In the genomic region with DNA sequence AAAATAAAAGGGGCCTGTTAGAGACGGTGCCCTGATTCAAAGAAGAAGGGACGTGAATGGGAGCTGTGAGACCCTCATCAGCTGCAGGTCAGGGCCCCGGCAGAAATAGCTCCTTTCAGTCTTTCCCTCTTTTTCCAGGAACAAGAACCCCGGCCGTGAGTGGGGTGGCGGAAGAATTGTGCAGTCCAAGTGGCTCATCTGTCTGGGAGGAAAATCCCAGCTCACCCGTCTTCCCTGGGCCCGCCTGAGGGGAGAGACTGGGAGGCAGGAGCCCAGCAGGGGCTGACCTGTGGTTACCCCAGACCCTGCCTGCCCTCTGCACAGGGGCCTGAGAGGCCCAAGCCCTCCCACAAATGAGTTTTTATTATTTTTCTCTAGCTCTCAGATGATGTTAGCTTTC, we compare ENCODE assay signal across 18 cellular contexts. TPM values are rescaled to one million over a fixed set of nuclear protein-coding genes. Genes with fewer than 3 reads are reported as not detected.
DNase-seq lines count a peak whose midpoint lies in the region; ATAC-seq and TF ChIP-seq lines count a peak whose summit lies in the region.
"Had no signal": no experiment of that assay in that cellular context is flagged by ENCODE, and none has a peak within 500 bp of the region (broad histone marks: within the 10 kb centered on the region; RNA-seq: fewer than 3 reads in every experiment).

No MANE protein-coding gene starts in this region.

- H3F3A ChIP-seq in neural progenitor cell (ENCODE audit: low read depth): peaks cover 8% of the 10 kb centered on the region

- 79 to 81% methylated on average over 8 of the region's 8 CpGs for WGBS in heart right ventricle, 2 donors

- H3K27me3 ChIP-seq in heart right ventricle: no peaks in the 10 kb centered on the region
- H3K27me3 ChIP-seq in neural progenitor cell: no peaks in the 10 kb centered on the region
- H3K27me3 ChIP-seq in vagina: no peaks in the 10 kb centered on the region

- peak overlapping the region; percentile 77 for H3K27ac Mint-ChIP-seq in neural progenitor cell

- no peaks in the 10 kb centered on the region for H4K20me1 ChIP-seq in neural progenitor cell (ENCODE audit: low read depth)

- ATAC-seq in Right ventricle myocardium superior (ENCODE audit: poor library complexity) (no peak), heart right ventricle (no peak), HG03565 (IDR thresholded peaks at IDR 0.05; ENCODE audit: unreplicated experiment) (no peak)

- H3K27ac ChIP-seq in heart right ventricle (no peak overlapping the region), neural progenitor cell (no peak overlapping the region), vagina (peak overlapping the region; percentile 6)
- H3K27ac ChIP-seq: RWPE1 had no signal

- no peak for TF ChIP-seq POLR2A in vagina (IDR thresholded peaks at IDR 0.05)

- no peak overlapping the region for H3K4me3 Mint-ChIP-seq in neural progenitor cell

- H3K79me2 ChIP-seq in neural progenitor cell (ENCODE audit: low read depth): no peaks in the 10 kb centered on the region

- H3K4me1 ChIP-seq in heart right ventricle (peaks cover 0 to 46% (median 23%) of the 10 kb centered on the region in 9 donors), neural progenitor cell (peaks cover 16% of the 10 kb centered on the region), vagina (peaks cover 9% of the 10 kb centered on the region)

- H3K9me3 Mint-ChIP-seq in neural progenitor cell: no peaks in the 10 kb centered on the region

- peak overlapping the region; percentile 7 for H3K4me2 ChIP-seq in neural progenitor cell

- H3K9me3 ChIP-seq in heart right ventricle (no peaks in the 10 kb centered on the region), neural progenitor cell (ENCODE audit: low read depth) (no peaks in the 10 kb centered on the region), vagina (no peaks in the 10 kb centered on the region)

- no peak overlapping the region for H2AFZ ChIP-seq in neural progenitor cell (replicated peaks)

- peaks cover 41% of the 10 kb centered on the region for H3K4me1 Mint-ChIP-seq in neural progenitor cell

- TF ChIP-seq CTCF in heart right ventricle (IDR thresholded peaks at IDR 0.05) (no peak), fibroblast of mammary gland (conservative IDR thresholded peaks at IDR 0.05; ENCODE audit: control insufficient read depth, insufficient read depth, low read depth, low read length) (no peak), neural progenitor cell (IDR thresholded peaks at IDR 0.05) (no peak), vagina (IDR thresholded peaks at IDR 0.05) (no peak)

- no peaks in the 10 kb centered on the region for H3K36me3 Mint-ChIP-seq in neural progenitor cell

- no peak overlapping the region for H3K9ac ChIP-seq in neural progenitor cell

- peaks cover 3% of the 10 kb centered on the region for H3K27me3 Mint-ChIP-seq in neural progenitor cell (ENCODE audit: insufficient read depth, low read depth)

- peak; percentile 34 for DNase-seq in Right ventricle myocardium superior
- DNase-seq in heart right ventricle: no peak
- peak; percentile 3 for DNase-seq in fibroblast of mammary gland (ENCODE audit: low read depth)
- DNase-seq in neural progenitor cell (ENCODE audit: low spot score): peak; percentile 24
- no peak for DNase-seq in vagina (ENCODE audit: extremely low spot score in 2 of 2)
- no peak for DNase-seq in NCI-H524 (lab: John Stamatoyannopoulos, UW)
- DNase-seq in DMS153 (lab: John Stamatoyannopoulos, UW): no peak
- DNase-seq: C1 segment of cervical spinal cord, HCEC 1CT, MV-4-11, NCI-H1436, NCI-H2029 treated with DMSO at 0.1 percent for 48 hours, NCI-H2227 treated with DMSO at 0.1 percent for 48 hours, NCI-H526, OCI-M1 had no signal

- peaks cover 0 to 26% (median 0%) of the 10 kb centered on the region in 9 donors for H3K36me3 ChIP-seq in heart right ventricle
- no peaks in the 10 kb centered on the region for H3K36me3 ChIP-seq in neural progenitor cell
- no peaks in the 10 kb centered on the region for H3K36me3 ChIP-seq in vagina

- intact Hi-C loops in Right ventricle myocardium superior (cut with DNase I): no loop called here
- intact Hi-C loops in heart right ventricle (cut with DNase I): no loop called here
- intact Hi-C loops in vagina (cut with DNase I): no loop called here

- H3K4me3 ChIP-seq in heart right ventricle (no peak overlapping the region), fibroblast of mammary gland (ENCODE audit: control insufficient read depth, low read depth, low read length) (no peak overlapping the region), neural progenitor cell (no peak overlapping the region), vagina (no peak overlapping the region)

RNA-seq across cellular contexts. Expression of a gene that starts 24.8 kb away (rescaled TPM):
- 19.5 TPM for total RNA-seq in Right ventricle myocardium superior
- total RNA-seq in heart right ventricle: 10 to 100 TPM in 7 of 10 donors, 1 to 10 TPM in 3; 6.8 to 83.9 (median 11.2) TPM
- polyA plus RNA-seq in heart right ventricle: 1 to 10 TPM; 4.8 to 6.4 TPM
- total RNA-seq in neural progenitor cell (ENCODE audit: low replicate concordance): not detected in 2 replicates
- total RNA-seq in vagina: 21.4 TPM

RNA-seq across cellular contexts. Expression of a gene that starts 44.5 kb away (rescaled TPM):
- 47.0 TPM for total RNA-seq in Right ventricle myocardium superior
- 100 to 1,000 TPM in 1 of 10 donors, 10 to 100 TPM in 9; 15.5 to 101 (median 35.9) TPM for total RNA-seq in heart right ventricle
- polyA plus RNA-seq in heart right ventricle: 10 to 100 TPM; 49.1 to 54.3 TPM
- 8.9 and 16.6 TPM in 2 replicates for total RNA-seq in neural progenitor cell (ENCODE audit: low replicate concordance)
- 173 TPM for total RNA-seq in vagina

RNA-seq across cellular contexts. Expression of a gene that starts 55.5 kb away (rescaled TPM):
- total RNA-seq in Right ventricle myocardium superior (not detected), heart right ventricle (under 1 TPM in 1 of 10 donors, not detected in 9; 0.32 TPM), neural progenitor cell (ENCODE audit: low replicate concordance) (not detected in 2 replicates), vagina (not detected)
- polyA plus RNA-seq in heart right ventricle: under 1 TPM in 1 of 2 donors, not detected in 1; 0.13 TPM
- total RNA-seq: A172 had no signal

Comparison
In these comparisons a context has a peak if more than half of its experiments do, and no peak if none do; other contexts are left out.
1. DNase-seq: peak in Right ventricle myocardium superior (single experiment), fibroblast of mammary gland (single experiment) and neural progenitor cell (single experiment); none in heart right ventricle (0 of 2), vagina (0 of 2), NCI-H524 (0 of 2) and DMS153 (single experiment).